Comparison of ENCODE assay signal across 23 cellular contexts in the genomic region with DNA sequence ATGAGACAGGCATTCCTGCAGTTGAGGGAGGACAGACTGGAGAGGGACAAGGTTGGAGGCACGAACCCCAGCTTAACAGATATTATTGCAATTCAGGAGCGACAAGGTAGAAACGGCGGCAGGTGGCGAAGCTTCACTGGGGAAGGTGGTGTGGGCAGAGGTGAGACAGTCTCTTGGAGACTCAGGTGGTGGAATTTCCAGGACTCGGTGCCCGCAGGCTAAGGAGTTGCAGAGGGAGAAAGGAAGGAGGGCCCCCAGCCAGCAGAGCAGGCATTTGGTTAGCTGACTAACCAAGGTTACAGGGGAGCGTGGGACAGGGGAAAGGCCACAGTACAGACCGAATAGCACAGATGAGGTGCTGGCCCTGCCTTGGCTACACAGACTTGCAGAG. TPM values are rescaled to one million over a fixed set of nuclear protein-coding genes. Genes with fewer than 3 reads are reported as not detected.
DNase-seq lines count a peak whose midpoint lies in the region; ATAC-seq, FAIRE-seq and TF ChIP-seq lines count a peak whose summit lies in the region.
"Had no signal": no experiment of that assay in that cellular context is flagged by ENCODE, and none has a peak within 500 bp of the region (broad histone marks: within the 10 kb centered on the region; RNA-seq: fewer than 3 reads in every experiment).

No MANE protein-coding gene starts in this region.

- BruUV-seq in Caco-2 (replicated peaks; lab: Mats Ljungman, UMichigan) = no TSS peak
- BruUV-seq in PC-9 (replicated peaks; lab: Mats Ljungman, UMichigan) = no TSS peak
- BruUV-seq in endothelial cell of umbilical vein (replicated peaks; lab: Mats Ljungman, UMichigan) = no TSS peak

- H4K20me1 ChIP-seq in PC-9 (ENCODE audit: insufficient read depth) = no peaks in the 10 kb centered on the region
- H4K20me1 ChIP-seq in endothelial cell of umbilical vein (replicated peaks; ENCODE audit: control insufficient read depth, extremely low read depth, insufficient read depth, low read length) = no peaks in the 10 kb centered on the region

- H3K4me2 ChIP-seq in PC-9 (peak overlapping the region; percentile 89), endothelial cell of umbilical vein (ENCODE audit: insufficient read depth, low read length) (no peak overlapping the region)

- DNase-seq in Caco-2 = no peak
- DNase-seq in PC-9 = peak; percentile 61 to 90
- DNase-seq in endothelial cell of umbilical vein (ENCODE audit: low read depth, low spot score) = peak; percentile 36
- DNase-seq in osteocyte (ENCODE audit: extremely low spot score, unreplicated experiment) = peak; percentile 54
- DNase-seq in stimulated activated naive CD8-positive, alpha-beta T cell treated with anti-CD3 and anti-CD28 coated beads, Interleukin-15, Interleukin-2, amounts not matched to agents 100 U/mL and 50 U/mL, for 24 hours = no peak
- no peak for DNase-seq in GM20000 (ENCODE audit: low spot score)
- DNase-seq in iPS-NIHi7 (ENCODE audit: extremely low spot score) = no peak
- DNase-seq: activated gamma-delta T cell; activated T-cell treated with anti-CD3 and anti-CD28 coated beads, Interleukin-2, amount 50 U/mL, for 1 hour; BE2C; cerebellar nuclear complex; erythroblast; GOT3; heart left ventricle; Kasumi-1; NCI-H146; NCI-H446; NCI-H774; RPMI8226 had no signal

- H3K4me3 ChIP-seq in Caco-2 (ENCODE audit: low read depth, low read length) = no peak overlapping the region
- H3K4me3 ChIP-seq in PC-9 = peak overlapping the region; percentile 55
- no peak overlapping the region for H3K4me3 ChIP-seq in endothelial cell of umbilical vein (replicated peaks in 1 of 3; ENCODE audit: insufficient read depth in 1 of 3, low read depth in 1 of 3, low read length in 3 of 3)
- H3K4me3 ChIP-seq: heart left ventricle had no signal

- H3K4me3 Mint-ChIP-seq in Caco-2 (ENCODE audit: unreplicated experiment) (peak overlapping the region; percentile 89), osteocyte (ENCODE audit: unreplicated experiment) (no peak overlapping the region)
- H3K4me3 Mint-ChIP-seq: stimulated activated naive CD8-positive, alpha-beta T cell treated with anti-CD3 and anti-CD28 coated beads, Interleukin-15, Interleukin-2, amounts not matched to agents 100 ng/mL and 50 ng/mL, for 24 hours had no signal

- H2AFZ ChIP-seq in PC-9 (no peak overlapping the region), endothelial cell of umbilical vein (ENCODE audit: low read depth, low read length) (no peak overlapping the region)

- no peaks in the 10 kb centered on the region for H3K27me3 Mint-ChIP-seq in Caco-2 (ENCODE audit: insufficient read depth, unreplicated experiment)
- H3K27me3 Mint-ChIP-seq in osteocyte (ENCODE audit: unreplicated experiment) = peaks cover 39% of the 10 kb centered on the region

- TF ChIP-seq POLR2A in endothelial cell of umbilical vein (IDR thresholded peaks at IDR 0.05; ENCODE audit: low read depth, low read length) = no peak

- peaks cover 44% of the 10 kb centered on the region for H3F3A ChIP-seq in PC-9 (ENCODE audit: insufficient read depth, low read depth)

- FAIRE-seq in endothelial cell of umbilical vein (lab: Jason Lieb, UNC) = no peak
- FAIRE-seq: G401.6, TTC549 had no signal

- H3K9me2 ChIP-seq in PC-9 (ENCODE audit: insufficient read depth) = no peaks in the 10 kb centered on the region

- H3K4me1 ChIP-seq in Caco-2 = peaks cover 50% of the 10 kb centered on the region
- H3K4me1 ChIP-seq in PC-9 (replicated peaks; ENCODE audit: insufficient read depth) = peaks cover 80% of the 10 kb centered on the region
- peaks cover 31% of the 10 kb centered on the region for H3K4me1 ChIP-seq in endothelial cell of umbilical vein (ENCODE audit: control insufficient read depth, extremely low read depth, insufficient read depth, low read length)
- H3K4me1 ChIP-seq: BE2C had no signal

- H3K27ac ChIP-seq in PC-9 (peak overlapping the region; percentile 85), endothelial cell of umbilical vein (ENCODE audit: insufficient read depth, low read depth, low read length) (no peak overlapping the region)
- H3K27ac ChIP-seq: heart left ventricle had no signal

- CTCF ChIA-PET in Caco-2 (lab: Charles Lee) = interaction anchor here (1.5 kb wide), 1 partner anchor 62 kb away, joined by 4 read pairs; no protein-coding TSS in a partner anchor
- CTCF ChIA-PET in PC-9 (lab: Charles Lee) = no interaction called here
- CTCF ChIA-PET in endothelial cell of umbilical vein (lab: Charles Lee) = interaction anchor here (1.5 to 4.0 kb wide), 4 partner anchors 8 to 130 kb away, joined by 3 to 39 read pairs (median 7); no protein-coding TSS in a partner anchor

- no peak for ATAC-seq in stimulated activated naive CD8-positive, alpha-beta T cell treated with anti-CD3 and anti-CD28 coated beads, Interleukin-15, Interleukin-2, amounts not matched to agents 100 U/mL and 50 U/mL, for 24 hours
- ATAC-seq in GM21390 (IDR thresholded peaks at IDR 0.05; ENCODE audit: unreplicated experiment) = no peak
- ATAC-seq: heart left ventricle had no signal

- H3K36me3 ChIP-seq in Caco-2 (ENCODE audit: control insufficient read depth, insufficient read depth, low read length) = peaks cover 9% of the 10 kb centered on the region
- H3K36me3 ChIP-seq in PC-9 (ENCODE audit: low read depth) = peaks cover 45% of the 10 kb centered on the region
- peaks cover 0 to 8% of the 10 kb centered on the region in 2 experiments for H3K36me3 ChIP-seq in endothelial cell of umbilical vein (ENCODE audit: control insufficient read depth in 2 of 2, extremely low read depth in 1 of 2, insufficient read depth in 2 of 2, low read length in 2 of 2)
- H3K36me3 ChIP-seq: BE2C, heart left ventricle had no signal

- no peaks in the 10 kb centered on the region for H3K9me1 ChIP-seq in endothelial cell of umbilical vein (replicated peaks; ENCODE audit: control insufficient read depth, extremely low read depth, insufficient read depth, low read length)

- POLR2A ChIA-PET in Caco-2 (lab: Charles Lee) = no interaction called here
- POLR2A ChIA-PET in PC-9 (lab: Charles Lee; ENCODE audit: unreplicated experiment) = interaction anchor here (0.8 kb wide), 1 partner anchor 269 kb away, joined by 5 read pairs; no protein-coding TSS in a partner anchor
- POLR2A ChIA-PET in endothelial cell of umbilical vein (lab: Charles Lee) = no interaction called here

- H3K79me2 ChIP-seq in PC-9 (ENCODE audit: low read depth) = peaks cover 90% of the 10 kb centered on the region
- H3K79me2 ChIP-seq in endothelial cell of umbilical vein (ENCODE audit: control insufficient read depth, insufficient read depth, low read length) = peaks cover 75% of the 10 kb centered on the region

- H3K4me1 Mint-ChIP-seq in Caco-2 (ENCODE audit: low read depth, unreplicated experiment) (peaks cover 38% of the 10 kb centered on the region), osteocyte (ENCODE audit: unreplicated experiment) (peaks cover 24% of the 10 kb centered on the region)

- H3K36me3 Mint-ChIP-seq in Caco-2 (ENCODE audit: insufficient read depth, unreplicated experiment) (peaks cover 58% of the 10 kb centered on the region), osteocyte (ENCODE audit: unreplicated experiment) (peaks cover 5% of the 10 kb centered on the region)

- peaks cover 7% of the 10 kb centered on the region for H3K9me3 Mint-ChIP-seq in Caco-2 (ENCODE audit: unreplicated experiment)
- H3K9me3 Mint-ChIP-seq in osteocyte (ENCODE audit: unreplicated experiment) = peaks cover 3% of the 10 kb centered on the region
- H3K9me3 Mint-ChIP-seq: stimulated activated naive CD8-positive, alpha-beta T cell treated with anti-CD3 and anti-CD28 coated beads, Interleukin-15, Interleukin-2, amounts not matched to agents 100 ng/mL and 50 ng/mL, for 24 hours had no signal

- H3K9ac ChIP-seq in endothelial cell of umbilical vein (replicated peaks; ENCODE audit: extremely low read depth, insufficient read depth, low read length) = no peak overlapping the region

- TF ChIP-seq CTCF in Caco-2 (IDR thresholded peaks at IDR 0.05; ENCODE audit: insufficient read depth in 1 of 2, low read depth in 1 of 2, low read length in 1 of 2, severe bottlenecking in 1 of 2, unreplicated experiment in 1 of 2) = no peak
- TF ChIP-seq CTCF in PC-9 (conservative IDR thresholded peaks at IDR 0.05) = no peak
- TF ChIP-seq CTCF in endothelial cell of umbilical vein (IDR thresholded peaks at IDR 0.05; ENCODE audit: extremely low read depth in 1 of 2, insufficient read depth in 1 of 2, low read depth in 1 of 2, low read length in 2 of 2) = no peak
- no peak for TF ChIP-seq CTCF in osteocyte (IDR thresholded peaks at IDR 0.05)
- TF ChIP-seq CTCF in GM20000 (IDR thresholded peaks at IDR 0.05; ENCODE audit: extremely low read depth, missing control alignments) = no peak

- intact Hi-C loops in Caco-2 (cut with micrococcal nuclease; ENCODE audit: unreplicated experiment) (no loop called here), PC-9 (cut with micrococcal nuclease; ENCODE audit: unreplicated experiment) (loop anchor here (10.0 kb wide), 1 partner anchor 1198 kb away; no protein-coding TSS in a partner anchor), endothelial cell of umbilical vein (cut with micrococcal nuclease) (no loop called here)

- H3K27me3 ChIP-seq in Caco-2 (replicated peaks; ENCODE audit: control insufficient read depth, insufficient read depth, low read length) = no peaks in the 10 kb centered on the region
- no peaks in the 10 kb centered on the region for H3K27me3 ChIP-seq in PC-9 (ENCODE audit: insufficient read depth, low read depth)
- no peaks in the 10 kb centered on the region for H3K27me3 ChIP-seq in endothelial cell of umbilical vein (ENCODE audit: control insufficient read depth in 2 of 2, insufficient read depth in 2 of 2, low read length in 2 of 2)

- dilution Hi-C loops in endothelial cell of umbilical vein (cut with MboI; ENCODE audit: extremely low pct_ligation_motif_present, low sequenced_read_pairs) = no loop called here

- peak overlapping the region; percentile 21 for H3K27ac Mint-ChIP-seq in Caco-2 (ENCODE audit: unreplicated experiment)
- H3K27ac Mint-ChIP-seq in osteocyte (ENCODE audit: unreplicated experiment) = no peak overlapping the region
- H3K27ac Mint-ChIP-seq: stimulated activated naive CD8-positive, alpha-beta T cell treated with anti-CD3 and anti-CD28 coated beads, Interleukin-15, Interleukin-2, amounts not matched to agents 100 ng/mL and 50 ng/mL, for 24 hours had no signal

- peaks cover 11% of the 10 kb centered on the region; the same call in 1 of the 2 replicates for H3K9me3 ChIP-seq in Caco-2
- H3K9me3 ChIP-seq in PC-9 (ENCODE audit: insufficient read depth, low read depth) = no peaks in the 10 kb centered on the region
- no peaks in the 10 kb centered on the region for H3K9me3 ChIP-seq in endothelial cell of umbilical vein (replicated peaks; ENCODE audit: control insufficient read depth, insufficient read depth, low read length)
- H3K9me3 ChIP-seq: heart left ventricle had no signal

RNA-seq across cellular contexts. Expression of a gene that starts 3.0 kb away (rescaled TPM):
- total RNA-seq in Caco-2 (2022) = 79.4 and 87.5 TPM in 2 replicates
- total RNA-seq in PC-9 (2021) = 77.5 and 90.3 TPM in 2 replicates
- total RNA-seq in endothelial cell of umbilical vein = 20.0 and 30.2 TPM in 2 replicates
- 22.9 and 25.9 TPM in 2 replicates for polyA plus RNA-seq in endothelial cell of umbilical vein
- polyA plus RNA-seq in endothelial cell of umbilical vein (2011; cell fraction: cytosol; rRNA removed) = 31.8 and 39.0 TPM in 2 replicates
- polyA plus RNA-seq in endothelial cell of umbilical vein (2011; cell fraction: nucleus; rRNA removed) = 19.9 and 20.4 TPM in 2 replicates
- polyA plus RNA-seq in endothelial cell of umbilical vein (2012) = 70.9 and 71.0 TPM in 2 replicates
- 31.3 and 47.8 TPM in 2 replicates for polyA minus RNA-seq in endothelial cell of umbilical vein
- polyA minus RNA-seq in endothelial cell of umbilical vein (2011; cell fraction: cytosol; rRNA and poly(A)+ RNA removed) = 10.9 TPM
- polyA minus RNA-seq in endothelial cell of umbilical vein (2011; cell fraction: nucleus; rRNA and poly(A)+ RNA removed) = 16.4 and 32.0 TPM in 2 replicates
- total RNA-seq in osteocyte = 8.2 and 11.0 TPM in 2 replicates

Comparison
In these comparisons a context has a peak if more than half of its experiments do, and no peak if none do; other contexts are left out.
1. DNase-seq: peak in PC-9 (2 of 2), endothelial cell of umbilical vein (single experiment) and osteocyte (single experiment); none in Caco-2 (0 of 2), stimulated activated naive CD8-positive, alpha-beta T cell treated with anti-CD3 and anti-CD28 coated beads, Interleukin-15, Interleukin-2, amounts not matched to agents 100 U/mL and 50 U/mL, for 24 hours (single experiment), GM20000 (single experiment) and iPS-NIHi7 (single experiment).